7 cellular contexts compared by ENCODE assay signal in genomic region chr16:30775381-30776099, GRCh38. TPM values are rescaled to one million over a fixed set of nuclear protein-coding genes. Genes with fewer than 3 reads are reported as not detected.
DNase-seq lines count a peak whose midpoint lies in the region; ATAC-seq and TF ChIP-seq lines count a peak whose summit lies in the region.

No MANE protein-coding gene starts in this region.

- peaks cover 15% of the 10 kb centered on the region for H3K36me3 Mint-ChIP-seq in mesothelial cell of epicardium

- peak overlapping the region; percentile 96 for H3K27ac Mint-ChIP-seq in mesothelial cell of epicardium

- no peak for TF ChIP-seq CTCF in GM12875 (IDR thresholded peaks at IDR 0.05; ENCODE audit: borderline replicate concordance, insufficient read depth, low read depth, low read length)
- no peak for TF ChIP-seq CTCF in mesothelial cell of epicardium (IDR thresholded peaks at IDR 0.05; ENCODE audit: unreplicated experiment)

- H3K4me3 ChIP-seq in GM12875 (ENCODE audit: low read depth, low read length), result peak overlapping the region; percentile 64

- H3K9me3 Mint-ChIP-seq in mesothelial cell of epicardium, result no peaks in the 10 kb centered on the region

- H3K27me3 Mint-ChIP-seq in mesothelial cell of epicardium (ENCODE audit: low read depth), result no peaks in the 10 kb centered on the region

- peak overlapping the region; percentile 95 for H3K4me3 Mint-ChIP-seq in mesothelial cell of epicardium

- DNase-seq in NCI-H82 treated with DMSO at 0.1 percent for 48 hours (lab: John Stamatoyannopoulos, UW; ENCODE audit: unreplicated experiment), result peak; percentile 59
- DNase-seq in activated CD8-positive, alpha-beta memory T cell treated with anti-CD3 and anti-CD28 coated beads, Interleukin-2, amount 50 U/mL, for 4 hours, result peak; percentile 64
- DNase-seq in epidermal melanocyte (ENCODE audit: insufficient read length, low spot score), result peak; percentile 98
- DNase-seq in mesothelial cell of epicardium (ENCODE audit: low spot score in 2 of 2, unreplicated experiment in 2 of 2), result peak in 1 of 2 experiments; percentile 67
- DNase-seq in stimulated activated CD8-positive, alpha-beta memory T cell treated with anti-CD3 and anti-CD28 coated beads, Interleukin-15, amount 100 ng/mL, for 48 hours (ENCODE audit: low read depth in 2 of 2), result peak; percentile 40 to 57

- H3K4me1 Mint-ChIP-seq in mesothelial cell of epicardium, result peaks cover 20% of the 10 kb centered on the region

- peak; percentile 55 for ATAC-seq in HG03045 (IDR thresholded peaks at IDR 0.05; ENCODE audit: unreplicated experiment)

RNA-seq across cellular contexts. Expression of gene ZNF629, which starts 11.5 kb away (rescaled TPM):
- 40.8 to 41.6 TPM (median 41.4 TPM) in 3 replicates for total RNA-seq in mesothelial cell of epicardium

RNA-seq across cellular contexts. Expression of gene RNF40, which starts 13.4 kb away (rescaled TPM):
- 124 to 130 TPM (median 126 TPM) in 3 replicates for total RNA-seq in mesothelial cell of epicardium

RNA-seq across cellular contexts. Expression of gene CFAP119, which starts 13.7 kb away (rescaled TPM):
- 6.0 to 7.4 TPM (median 6.3 TPM) in 3 replicates for total RNA-seq in mesothelial cell of epicardium

RNA-seq across cellular contexts. Expression of gene PHKG2, which starts 27.3 kb away (rescaled TPM):
- 44.6 to 53.2 TPM (median 46.4 TPM) in 3 replicates for total RNA-seq in mesothelial cell of epicardium
